8 cellular contexts compared by ENCODE assay signal in the genomic region with DNA sequence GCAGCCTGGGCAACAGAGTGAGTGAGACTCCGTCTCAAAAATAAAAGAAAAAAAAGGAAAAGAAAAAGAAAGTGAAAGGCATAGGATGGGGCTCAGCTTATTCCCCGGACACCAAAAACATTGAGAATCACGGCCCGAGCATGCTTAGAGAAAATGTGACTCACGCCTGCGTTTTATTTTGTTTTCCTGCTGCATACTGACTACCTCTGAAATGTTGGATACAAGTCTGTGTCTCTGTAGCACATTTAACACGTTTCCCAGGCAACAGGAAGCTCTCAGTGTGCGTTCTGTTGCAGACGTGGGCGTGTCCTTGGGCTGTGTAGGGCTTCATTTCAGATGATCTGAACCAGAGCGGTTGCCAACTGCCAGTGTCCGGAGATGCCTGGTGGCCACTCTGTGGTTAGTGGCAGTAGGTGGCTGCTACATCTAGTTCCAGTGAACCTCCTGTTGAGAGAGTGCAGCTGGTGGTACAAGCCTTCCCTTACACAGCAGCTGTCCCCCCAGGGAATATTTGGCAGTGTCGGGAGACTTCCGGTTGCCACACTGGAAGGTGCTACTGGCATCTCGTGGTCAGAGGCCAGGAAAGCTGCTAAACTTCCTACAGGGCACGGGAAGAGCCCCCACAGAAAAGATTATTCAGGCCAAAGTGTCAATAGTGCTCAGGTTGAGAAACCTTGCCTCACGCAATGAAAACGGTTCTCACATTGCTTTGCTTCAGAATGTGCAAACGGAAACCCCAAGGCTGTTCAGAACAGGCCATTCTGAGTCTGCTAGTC. TPM values are rescaled to one million over a fixed set of nuclear protein-coding genes. Genes with fewer than 3 reads are reported as not detected.
DNase-seq lines count a peak whose midpoint lies in the region; ATAC-seq and TF ChIP-seq lines count a peak whose summit lies in the region.

No MANE protein-coding gene starts in this region.

- no peaks in the 10 kb centered on the region for H3K36me3 Mint-ChIP-seq in naive thymus-derived CD8-positive, alpha-beta T cell
- H3K36me3 Mint-ChIP-seq in stimulated activated naive CD8-positive, alpha-beta T cell treated with anti-CD3 and anti-CD28 coated beads, Interleukin-15, Interleukin-2, amounts not matched to agents 100 ng/mL and 50 ng/mL, for 24 hours (ENCODE audit: low read depth), result no peaks in the 10 kb centered on the region

- POLR2A ChIA-PET in naive thymus-derived CD8-positive, alpha-beta T cell (lab: Charles Lee), result no interaction called here

- no peaks in the 10 kb centered on the region for H3K36me3 ChIP-seq in endocrine pancreas (ENCODE audit: control insufficient read depth, insufficient read depth, low read length)

- H3K27ac Mint-ChIP-seq in naive thymus-derived CD8-positive, alpha-beta T cell, result peak overlapping the region; percentile 79 to 96 (median 90)
- H3K27ac Mint-ChIP-seq in stimulated activated naive CD8-positive, alpha-beta T cell treated with anti-CD3 and anti-CD28 coated beads, Interleukin-15, Interleukin-2, amounts not matched to agents 100 ng/mL and 50 ng/mL, for 24 hours, result peak overlapping the region; percentile 76

- no peaks in the 10 kb centered on the region for H3K9me3 ChIP-seq in endocrine pancreas (ENCODE audit: control insufficient read depth, low read length)

- H3K4me1 ChIP-seq in endocrine pancreas (ENCODE audit: control insufficient read depth, insufficient read depth, low read length), result no peaks in the 10 kb centered on the region

- no peaks in the 10 kb centered on the region for H3K27me3 ChIP-seq in endocrine pancreas (ENCODE audit: control insufficient read depth, insufficient read depth, low read length)

- H3K4me3 Mint-ChIP-seq in naive thymus-derived CD8-positive, alpha-beta T cell, result peak overlapping the region; percentile 73 to 89 (median 79)
- H3K4me3 Mint-ChIP-seq in stimulated activated naive CD8-positive, alpha-beta T cell treated with anti-CD3 and anti-CD28 coated beads, Interleukin-15, Interleukin-2, amounts not matched to agents 100 ng/mL and 50 ng/mL, for 24 hours, result peak overlapping the region; percentile 83

- peak overlapping the region; percentile 30 for H3K4me3 ChIP-seq in endocrine pancreas (ENCODE audit: control insufficient read depth, insufficient read depth, low read length)

- H3K9me3 Mint-ChIP-seq in naive thymus-derived CD8-positive, alpha-beta T cell, result no peaks in the 10 kb centered on the region
- no peaks in the 10 kb centered on the region for H3K9me3 Mint-ChIP-seq in stimulated activated naive CD8-positive, alpha-beta T cell treated with anti-CD3 and anti-CD28 coated beads, Interleukin-15, Interleukin-2, amounts not matched to agents 100 ng/mL and 50 ng/mL, for 24 hours

- H3K9ac ChIP-seq in endocrine pancreas (ENCODE audit: control insufficient read depth, insufficient read depth, low read length), result no peak overlapping the region

- H3K27me3 Mint-ChIP-seq in naive thymus-derived CD8-positive, alpha-beta T cell, result peaks cover 0 to 2% (median 0%) of the 10 kb centered on the region in 5 donors
- peaks cover 3% of the 10 kb centered on the region for H3K27me3 Mint-ChIP-seq in stimulated activated naive CD8-positive, alpha-beta T cell treated with anti-CD3 and anti-CD28 coated beads, Interleukin-15, Interleukin-2, amounts not matched to agents 100 ng/mL and 50 ng/mL, for 24 hours

- peak; percentile 65 for ATAC-seq in HG03095 (IDR thresholded peaks at IDR 0.05; ENCODE audit: unreplicated experiment)
- ATAC-seq in naive thymus-derived CD8-positive, alpha-beta T cell, result peak; percentile 93 to 98
- no peak for ATAC-seq in HG03520 (IDR thresholded peaks at IDR 0.05; ENCODE audit: unreplicated experiment)

- TF ChIP-seq CTCF in GM10266 (IDR thresholded peaks at IDR 0.05; ENCODE audit: control insufficient read depth, insufficient read depth, low read depth, missing control alignments), result no peak

- H3K4me1 Mint-ChIP-seq in naive thymus-derived CD8-positive, alpha-beta T cell, result peaks cover 6 to 22% (median 15%) of the 10 kb centered on the region in 4 donors
- H3K4me1 Mint-ChIP-seq in stimulated activated naive CD8-positive, alpha-beta T cell treated with anti-CD3 and anti-CD28 coated beads, Interleukin-15, Interleukin-2, amounts not matched to agents 100 ng/mL and 50 ng/mL, for 24 hours (ENCODE audit: low read depth), result peaks cover 19% of the 10 kb centered on the region

- DNase-seq in GM10266 (ENCODE audit: extremely low spot score) (peak; percentile 84), NCI-H748 treated with DMSO at 0.1 percent for 48 hours (lab: John Stamatoyannopoulos, UW) (peak; percentile 29)
- DNase-seq in activated CD8-positive, alpha-beta memory T cell treated with anti-CD3 and anti-CD28 coated beads, Interleukin-2, amount 50 U/mL, for 1 hour (ENCODE audit: extremely low read depth), result peak; percentile 56
- peak; percentile 38 to 88 (median 62) for DNase-seq in naive thymus-derived CD8-positive, alpha-beta T cell

RNA-seq across cellular contexts. Expression of a gene that starts 3.0 kb away (rescaled TPM):
- not detected for total RNA-seq in naive thymus-derived CD8-positive, alpha-beta T cell
- polyA plus RNA-seq in naive thymus-derived CD8-positive, alpha-beta T cell, result under 1 TPM in 2 of 3 donors, not detected in 1; 0.67 to 0.89 TPM

RNA-seq across cellular contexts. Expression of a gene that starts 8.2 kb away (rescaled TPM):
- total RNA-seq in naive thymus-derived CD8-positive, alpha-beta T cell, result not detected
- under 1 TPM in 1 of 3 donors, not detected in 2; 0.51 TPM for polyA plus RNA-seq in naive thymus-derived CD8-positive, alpha-beta T cell

Comparison
In these comparisons a context has a peak if more than half of its experiments do, and no peak if none do; other contexts are left out.
1. DNase-seq: peak in every context shown above with its lines; median percentile 84 in GM10266; 62 in naive thymus-derived CD8-positive, alpha-beta T cell; 56 in activated CD8-positive, alpha-beta memory T cell treated with anti-CD3 and anti-CD28 coated beads, Interleukin-2, amount 50 U/mL, for 1 hour; 29 in NCI-H748 treated with DMSO at 0.1 percent for 48 hours.